8 cellular contexts compared by ENCODE assay signal in the genomic region with DNA sequence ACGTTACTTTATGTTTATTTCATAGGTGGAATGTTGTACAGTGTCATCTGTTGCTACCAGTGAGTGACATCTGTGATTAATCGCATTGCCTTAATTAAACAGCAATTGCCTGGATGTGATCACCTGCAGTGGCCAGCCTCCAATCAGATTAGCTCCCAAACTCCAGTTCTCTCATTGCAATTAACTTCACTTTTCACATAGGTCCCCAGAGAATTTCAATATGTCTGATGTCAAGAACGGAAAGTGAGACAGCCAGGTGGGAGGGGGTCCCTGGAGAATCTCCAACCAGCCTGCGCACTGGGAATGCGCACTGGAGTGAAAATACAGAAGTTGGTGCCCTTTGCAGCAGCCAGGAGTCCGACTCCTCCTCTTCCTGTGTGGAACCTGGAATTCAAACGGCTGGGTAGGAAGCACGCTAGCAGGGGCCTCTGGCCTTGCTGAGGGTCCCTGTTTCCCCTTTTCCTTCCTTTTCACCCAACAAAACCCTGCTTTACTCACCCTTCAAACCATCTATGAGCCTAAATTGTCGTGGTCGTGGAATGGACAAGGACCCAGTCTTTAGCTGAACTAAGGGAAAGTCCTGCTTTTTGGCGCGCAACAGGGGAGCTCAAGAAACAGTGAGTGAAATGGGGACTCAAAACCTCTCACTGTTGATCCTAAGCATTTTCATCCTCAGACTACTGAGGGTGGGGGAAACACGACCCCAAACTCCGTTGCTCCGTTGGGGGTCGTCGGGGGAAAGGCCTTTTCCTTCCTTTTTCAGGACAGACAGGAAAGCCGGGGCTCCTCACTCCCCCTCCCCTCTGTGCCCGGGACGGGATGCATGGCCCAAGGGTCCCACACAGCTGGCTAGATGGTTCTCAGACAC.
A peak's percentile ranks its signal among the peaks of the same experiment; 100 is the strongest.
DNase-seq lines count a peak whose midpoint lies in the region; ATAC-seq, FAIRE-seq and TF ChIP-seq lines count a peak whose summit lies in the region.

No MANE protein-coding gene starts in this region.

- no peaks in the 10 kb centered on the region for H3K27me3 Mint-ChIP-seq in CD4-positive, alpha-beta T cell

- H3K4me1 Mint-ChIP-seq in CD4-positive, alpha-beta T cell (ENCODE audit: low read depth), result no peaks in the 10 kb centered on the region

- no peak overlapping the region for H3K4me3 Mint-ChIP-seq in CD4-positive, alpha-beta T cell

- CTCF ChIA-PET in CD4-positive, alpha-beta T cell (lab: Charles Lee), result no interaction called here

- no peaks in the 10 kb centered on the region for H3K9me3 ChIP-seq in CD4-positive, alpha-beta T cell (ENCODE audit: control insufficient read depth, low read length)

- H3K27me3 ChIP-seq in CD4-positive, alpha-beta T cell (ENCODE audit: control insufficient read depth, insufficient read depth, low read length), result no peaks in the 10 kb centered on the region

- DNase-seq in DMS53 treated with DMSO at 0.1 percent for 48 hours (lab: John Stamatoyannopoulos, UW; ENCODE audit: unreplicated experiment) (peak; percentile 42), RCC 7860 (ENCODE audit: low spot score) (peak; percentile 49), myocyte (ENCODE audit: low read depth) (peak; percentile 39), T-helper 1 cell (no peak), NCI-H1417 (lab: John Stamatoyannopoulos, UW) (no peak)
- no peak for DNase-seq in CD4-positive, alpha-beta T cell

- POLR2A ChIA-PET in CD4-positive, alpha-beta T cell (lab: Charles Lee), result no interaction called here

- no peak overlapping the region for H3K27ac ChIP-seq in CD4-positive, alpha-beta T cell (ENCODE audit: low read depth, low read length)

- H3K27ac Mint-ChIP-seq in CD4-positive, alpha-beta T cell, result no peak overlapping the region

- intact Hi-C loops in CD4-positive, alpha-beta T cell (cut with DNase I, micrococcal nuclease), result no loop called here

- H3K9me3 Mint-ChIP-seq in CD4-positive, alpha-beta T cell, result peaks cover 3% of the 10 kb centered on the region

- no peak for TF ChIP-seq CTCF in CD4-positive, alpha-beta T cell (IDR thresholded peaks at IDR 0.05)

- H3K36me3 Mint-ChIP-seq in CD4-positive, alpha-beta T cell (ENCODE audit: low read depth), result no peaks in the 10 kb centered on the region

- ATAC-seq in HG03457 (IDR thresholded peaks at IDR 0.05; ENCODE audit: unreplicated experiment) (peak; percentile 61), esophagus mucosa (peak; percentile 46)
- no peak for ATAC-seq in CD4-positive, alpha-beta T cell (ENCODE audit: poor library complexity)

- FAIRE-seq in RCC 7860 (lab: Jason Lieb, UNC), result no peak

Comparison
In these comparisons a context has a peak if more than half of its experiments do, and no peak if none do; other contexts are left out.
1. DNase-seq: peak in DMS53 treated with DMSO at 0.1 percent for 48 hours (single experiment), RCC 7860 (single experiment) and myocyte (single experiment); none in CD4-positive, alpha-beta T cell (0 of 10), T-helper 1 cell (0 of 5) and NCI-H1417 (0 of 3).